In genomic region chr16:13906426-13907089, GRCh38 we compare ENCODE assay signal across 15 cellular contexts. TPM values are rescaled to one million over a fixed set of nuclear protein-coding genes. Genes with fewer than 3 reads are reported as not detected.
DNase-seq lines count a peak whose midpoint lies in the region; ATAC-seq and TF ChIP-seq lines count a peak whose summit lies in the region.
"Had no signal": no experiment of that assay in that cellular context is flagged by ENCODE, and none has a peak within 500 bp of the region (broad histone marks: within the 10 kb centered on the region; RNA-seq: fewer than 3 reads in every experiment).

No MANE protein-coding gene starts in this region.

- no peak for TF ChIP-seq EP300 in Ishikawa (IDR thresholded peaks at IDR 0.05; ENCODE audit: borderline replicate concordance)

- TF ChIP-seq CTCF in OCI-LY1 (IDR thresholded peaks at IDR 0.05; ENCODE audit: low read length): no peak
- no peak for TF ChIP-seq CTCF in CD4-positive, alpha-beta T cell (IDR thresholded peaks at IDR 0.05)

- H3K4me1 ChIP-seq in ACC112 (ENCODE audit: control insufficient read depth, insufficient read depth, low read length, unreplicated experiment) (peaks cover 16% of the 10 kb centered on the region), OCI-LY1 (ENCODE audit: insufficient read depth, low read length, severe bottlenecking) (peaks cover 8% of the 10 kb centered on the region)

- H3K9ac ChIP-seq in OCI-LY1 (ENCODE audit: low read length): no peak overlapping the region

- H3K27ac Mint-ChIP-seq in central memory CD8-positive, alpha-beta T cell (ENCODE audit: low read depth): peak overlapping the region; percentile 4
- H3K27ac Mint-ChIP-seq in CD4-positive, alpha-beta T cell: no peak overlapping the region
- H3K27ac Mint-ChIP-seq: activated CD4-positive, alpha-beta memory T cell treated with anti-CD3 and anti-CD28 coated beads, Interleukin-2, amount 10 ng/mL, durations not matched to agents 7 days and 5 days; naive thymus-derived CD4-positive, alpha-beta T cell had no signal

- H3K79me2 ChIP-seq in ACC112 (ENCODE audit: control insufficient read depth, insufficient read depth, low read length, unreplicated experiment) (no peaks in the 10 kb centered on the region), OCI-LY1 (ENCODE audit: insufficient read depth, low read length) (no peaks in the 10 kb centered on the region)

- peak overlapping the region; percentile 47 for H3K4me2 ChIP-seq in OCI-LY1 (ENCODE audit: low read length)

- no peak for ATAC-seq in central memory CD8-positive, alpha-beta T cell (replicated peaks; ENCODE audit: extremely low read depth, poor library complexity, severe bottlenecking)
- no peak for ATAC-seq in HG03457 (IDR thresholded peaks at IDR 0.05; ENCODE audit: unreplicated experiment)
- no peak for ATAC-seq in sciatic nerve
- ATAC-seq in CD4-positive, alpha-beta T cell (ENCODE audit: poor library complexity): no peak
- ATAC-seq: naive thymus-derived CD4-positive, alpha-beta T cell; Right ventricle myocardium inferior had no signal

- H3K4me3 Mint-ChIP-seq in central memory CD8-positive, alpha-beta T cell: no peak overlapping the region
- no peak overlapping the region for H3K4me3 Mint-ChIP-seq in CD4-positive, alpha-beta T cell
- H3K4me3 Mint-ChIP-seq: activated CD4-positive, alpha-beta memory T cell treated with anti-CD3 and anti-CD28 coated beads, Interleukin-2, amount 10 ng/mL, durations not matched to agents 7 days and 5 days; naive thymus-derived CD4-positive, alpha-beta T cell had no signal

- H3K4me3 ChIP-seq in ACC112 (ENCODE audit: low read depth, low read length) (no peak overlapping the region), OCI-LY1 (ENCODE audit: low read depth, low read length, poor library complexity, severe bottlenecking) (peak overlapping the region; percentile 23)
- H3K4me3 ChIP-seq: left ventricle myocardium inferior had no signal

- no peaks in the 10 kb centered on the region for H3K9me3 Mint-ChIP-seq in central memory CD8-positive, alpha-beta T cell
- H3K9me3 Mint-ChIP-seq in CD4-positive, alpha-beta T cell: peaks cover 3% of the 10 kb centered on the region
- H3K9me3 Mint-ChIP-seq: activated CD4-positive, alpha-beta memory T cell treated with anti-CD3 and anti-CD28 coated beads, Interleukin-2, amount 10 ng/mL, durations not matched to agents 7 days and 5 days had no signal

- H4K20me1 ChIP-seq in OCI-LY1 (ENCODE audit: insufficient read depth, low read length): no peaks in the 10 kb centered on the region

- H3F3A ChIP-seq in OCI-LY1 (ENCODE audit: insufficient read depth, low read length): no peaks in the 10 kb centered on the region

- peaks cover 7% of the 10 kb centered on the region for H3K4me1 Mint-ChIP-seq in central memory CD8-positive, alpha-beta T cell
- H3K4me1 Mint-ChIP-seq in CD4-positive, alpha-beta T cell (ENCODE audit: low read depth): no peaks in the 10 kb centered on the region

- H3K36me3 ChIP-seq in ACC112 (ENCODE audit: insufficient read depth, low read length) (no peaks in the 10 kb centered on the region), OCI-LY1 (ENCODE audit: insufficient read depth, low read length) (no peaks in the 10 kb centered on the region)
- H3K36me3 ChIP-seq: left ventricle myocardium inferior had no signal

- peaks cover 1% of the 10 kb centered on the region for H3K36me3 Mint-ChIP-seq in central memory CD8-positive, alpha-beta T cell (ENCODE audit: insufficient read depth)
- no peaks in the 10 kb centered on the region for H3K36me3 Mint-ChIP-seq in CD4-positive, alpha-beta T cell (ENCODE audit: low read depth)

- peak overlapping the region; percentile 22 for H2AFZ ChIP-seq in ACC112 (ENCODE audit: low read length, unreplicated experiment)
- H2AFZ ChIP-seq in OCI-LY1 (ENCODE audit: low read length): no peak overlapping the region

- POLR2A ChIA-PET in CD4-positive, alpha-beta T cell (lab: Charles Lee): no interaction called here

- TF ChIP-seq RAD21 in Ishikawa (IDR thresholded peaks at IDR 0.05; ENCODE audit: low read depth): no peak

- peaks cover 1% of the 10 kb centered on the region; the same call in 1 of the 2 replicates for H3K9me3 ChIP-seq in OCI-LY1 (ENCODE audit: low read length)
- no peaks in the 10 kb centered on the region for H3K9me3 ChIP-seq in CD4-positive, alpha-beta T cell (ENCODE audit: control insufficient read depth, low read length)

- CTCF ChIA-PET in CD4-positive, alpha-beta T cell (lab: Charles Lee): no interaction called here

- intact Hi-C loops in sciatic nerve (cut with DNase I): no loop called here
- intact Hi-C loops in CD4-positive, alpha-beta T cell (cut with DNase I, micrococcal nuclease): no loop called here

- DNase-seq in central memory CD8-positive, alpha-beta T cell (ENCODE audit: low spot score in 2 of 2): no peak
- DNase-seq in iPS-NIHi7 (ENCODE audit: extremely low spot score) (no peak), sciatic nerve (ENCODE audit: low spot score) (no peak)
- no peak for DNase-seq in CD4-positive, alpha-beta T cell
- DNase-seq: activated CD4-positive, alpha-beta memory T cell treated with anti-CD3 and anti-CD28 coated beads, Interleukin-2, amount 10 ng/mL, durations not matched to agents 7 days and 5 days; caudate nucleus; left ventricle myocardium inferior; naive thymus-derived CD4-positive, alpha-beta T cell; NCI-H187; NCI-H524 had no signal

- H3K9me2 ChIP-seq in OCI-LY1 (ENCODE audit: low read depth, low read length): no peaks in the 10 kb centered on the region

- H3K27me3 ChIP-seq in ACC112 (ENCODE audit: insufficient read depth, low read length): peaks cover 10% of the 10 kb centered on the region; the same call in 1 of the 2 replicates
- H3K27me3 ChIP-seq in OCI-LY1 (ENCODE audit: insufficient read depth, low read length): peaks cover 7% of the 10 kb centered on the region; the same call in 1 of the 2 replicates
- peaks cover 34% of the 10 kb centered on the region for H3K27me3 ChIP-seq in CD4-positive, alpha-beta T cell (ENCODE audit: control insufficient read depth, insufficient read depth, low read length)

- H3K27ac ChIP-seq in ACC112 (ENCODE audit: low read depth, low read length) (no peak overlapping the region), OCI-LY1 (ENCODE audit: low read depth, low read length, poor library complexity, severe bottlenecking) (no peak overlapping the region)
- H3K27ac ChIP-seq in CD4-positive, alpha-beta T cell (ENCODE audit: low read depth, low read length): no peak overlapping the region
- H3K27ac ChIP-seq: left ventricle myocardium inferior had no signal

- H3K27me3 Mint-ChIP-seq in central memory CD8-positive, alpha-beta T cell: peaks cover 73% of the 10 kb centered on the region
- peaks cover 73% of the 10 kb centered on the region for H3K27me3 Mint-ChIP-seq in CD4-positive, alpha-beta T cell

TF ChIP-seq in Ishikawa, 13 proteins besides CTCF, POLR2A, EP300 and RAD21:
- TF ChIP-seq TCF12 (IDR thresholded peaks at IDR 0.05; ENCODE audit: low read depth) (no peak), USF1 (IDR thresholded peaks at IDR 0.05) (peak; percentile 42; the same call in 1 of the 2 replicates), CEBPB (IDR thresholded peaks at IDR 0.05) (no peak), FOXM1 (IDR thresholded peaks at IDR 0.05; ENCODE audit: borderline replicate concordance, low read depth) (no peak), MAX (IDR thresholded peaks at IDR 0.05) (no peak), ZBTB7A (IDR thresholded peaks at IDR 0.05; ENCODE audit: low read depth) (no peak), CREB1 (IDR thresholded peaks at IDR 0.05; ENCODE audit: low read depth) (no peak), YY1 (IDR thresholded peaks at IDR 0.05; ENCODE audit: low read depth) (no peak), TEAD4 (IDR thresholded peaks at IDR 0.05) (no peak)

RNA-seq across cellular contexts. Expression of gene ERCC4, which starts 13.4 kb away (rescaled TPM):
- 17.3 TPM for total RNA-seq in sciatic nerve
- 10 to 100 TPM in 1 of 2 experiments, 1 to 10 TPM in 1; 8.5 to 10.1 TPM for total RNA-seq in CD4-positive, alpha-beta T cell
